ENCODE assay signal across 13 cellular contexts in the genomic region with DNA sequence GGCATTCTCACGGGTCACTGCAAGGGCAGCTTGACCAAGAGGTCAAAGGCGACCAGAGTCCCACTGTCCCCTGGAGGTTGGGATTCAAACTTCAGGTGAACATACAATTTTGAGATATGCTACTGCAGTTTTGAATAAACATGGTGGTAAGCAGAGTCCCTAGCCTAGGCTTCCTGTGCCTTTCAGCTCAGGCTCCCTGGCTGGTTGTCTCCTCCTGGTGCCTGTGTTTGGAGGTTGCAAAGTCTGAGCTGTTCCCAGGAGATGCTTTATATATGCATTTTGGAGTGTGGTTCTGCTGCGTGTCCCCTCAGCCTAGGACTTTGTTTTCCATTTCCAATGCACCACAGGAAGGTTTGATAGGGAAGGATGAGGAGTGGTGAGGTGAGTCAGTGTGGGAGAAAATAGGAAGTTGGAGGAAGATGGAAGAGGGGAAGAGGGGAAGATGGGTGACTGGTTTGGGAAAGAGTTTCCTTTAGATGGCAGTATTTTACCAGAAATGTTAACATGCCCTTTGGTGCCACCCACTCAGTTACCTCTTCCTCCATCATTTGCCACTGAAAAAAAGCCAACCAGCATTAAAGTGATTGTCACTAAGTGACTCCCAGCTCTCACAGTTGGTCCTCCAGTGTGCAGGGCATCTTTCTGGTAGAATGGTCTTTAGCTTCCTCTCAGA.
DNase-seq lines count a peak whose midpoint lies in the region; ATAC-seq and TF ChIP-seq lines count a peak whose summit lies in the region.
"Had no signal": no experiment of that assay in that cellular context is flagged by ENCODE, and none has a peak within 500 bp of the region (broad histone marks: within the 10 kb centered on the region; RNA-seq: fewer than 3 reads in every experiment).

No MANE protein-coding gene starts in this region.

- H3K4me3 ChIP-seq in Loucy (ENCODE audit: low read length, poor library complexity, severe bottlenecking) (no peak overlapping the region), PC-3 (ENCODE audit: low read length) (no peak overlapping the region)
- H3K4me3 ChIP-seq: Peyer's patch had no signal

- DNase-seq in NCI-H187 treated with DMSO at 0.1 percent for 48 hours (lab: John Stamatoyannopoulos, UW) (peak; percentile 7), NCI-H187 (lab: John Stamatoyannopoulos, UW) (no peak), PC-3 (peak; percentile 64), medulla oblongata (ENCODE audit: extremely low spot score) (peak; percentile 15), type B pancreatic cell (ENCODE audit: extremely low spot score, unreplicated experiment) (no peak)
- no peak for DNase-seq in activated naive CD4-positive, alpha-beta T cell treated with Interleukin-2 at 50 U/mL for 16 hours
- DNase-seq in stimulated activated naive CD8-positive, alpha-beta T cell treated with anti-CD3 and anti-CD28 coated beads, Interleukin-15, Interleukin-2, amounts not matched to agents 100 U/mL and 50 U/mL, for 24 hours: no peak
- DNase-seq: effector CD8-positive, alpha-beta T cell; GOT3; KG1; Peyer's patch had no signal

- no peaks in the 10 kb centered on the region for H3K9me2 ChIP-seq in Loucy (replicated peaks; ENCODE audit: low read depth, low read length)
- no peaks in the 10 kb centered on the region for H3K9me2 ChIP-seq in PC-3 (replicated peaks; ENCODE audit: low read length)

- H3K4me1 ChIP-seq in Loucy (ENCODE audit: insufficient read depth, low read length, poor library complexity, severe bottlenecking) (no peaks in the 10 kb centered on the region), PC-3 (ENCODE audit: insufficient read depth, low read length) (peaks cover 14% of the 10 kb centered on the region; the same call in 1 of the 2 replicates)
- H3K4me1 ChIP-seq: Peyer's patch had no signal

- H3F3A ChIP-seq in Loucy (ENCODE audit: low read depth) (no peaks in the 10 kb centered on the region), PC-3 (ENCODE audit: low read length, unreplicated experiment) (no peaks in the 10 kb centered on the region)

- no peaks in the 10 kb centered on the region for H3K79me2 ChIP-seq in Loucy (ENCODE audit: insufficient read depth, low read length)
- no peaks in the 10 kb centered on the region for H3K79me2 ChIP-seq in PC-3 (ENCODE audit: low read length)

- peaks cover 19% of the 10 kb centered on the region for H3K36me3 Mint-ChIP-seq in type B pancreatic cell

- intact Hi-C loops in PC-3 (cut with micrococcal nuclease): no loop called here

- TF ChIP-seq CTCF in Loucy (conservative IDR thresholded peaks at IDR 0.05; ENCODE audit: low read length) (peak; percentile 52), PC-3 (conservative IDR thresholded peaks at IDR 0.05; ENCODE audit: low read depth, low read length) (peak; percentile 53), type B pancreatic cell (conservative IDR thresholded peaks at IDR 0.05) (no peak)

- H2AFZ ChIP-seq in Loucy (ENCODE audit: low read length) (peak overlapping the region; percentile 70; the same call in 1 of the 2 replicates), PC-3 (ENCODE audit: low read length) (no peak overlapping the region)

- H3K36me3 ChIP-seq in Loucy (ENCODE audit: insufficient read depth, low read length): no peaks in the 10 kb centered on the region
- H3K36me3 ChIP-seq in PC-3 (ENCODE audit: low read depth, low read length): no peaks in the 10 kb centered on the region
- H3K36me3 ChIP-seq: Peyer's patch had no signal

- H3K9ac ChIP-seq in Loucy (ENCODE audit: low read depth, low read length, poor library complexity, severe bottlenecking) (no peak overlapping the region), PC-3 (ENCODE audit: low read length) (no peak overlapping the region)

- H3K27me3 ChIP-seq in Loucy (ENCODE audit: insufficient read depth, low read length, poor library complexity, severe bottlenecking): no peaks in the 10 kb centered on the region
- no peaks in the 10 kb centered on the region for H3K27me3 ChIP-seq in PC-3 (ENCODE audit: low read length)
- H3K27me3 ChIP-seq: Peyer's patch had no signal

- peaks cover 16% of the 10 kb centered on the region for H3K9me3 Mint-ChIP-seq in type B pancreatic cell

- H3K9me3 ChIP-seq in Loucy (ENCODE audit: insufficient read depth, low read depth, low read length) (no peaks in the 10 kb centered on the region), PC-3 (ENCODE audit: low read length) (no peaks in the 10 kb centered on the region)
- H3K9me3 ChIP-seq: Peyer's patch had no signal

- no peak overlapping the region for H3K27ac Mint-ChIP-seq in type B pancreatic cell
- H3K27ac Mint-ChIP-seq: progenitor cell of endocrine pancreas had no signal

- CTCF ChIA-PET in PC-3 (lab: Charles Lee): no interaction called here

- POLR2A ChIA-PET in PC-3 (lab: Charles Lee; ENCODE audit: unreplicated experiment): no interaction called here

- H3K27me3 Mint-ChIP-seq in type B pancreatic cell: no peaks in the 10 kb centered on the region
- H3K27me3 Mint-ChIP-seq: progenitor cell of endocrine pancreas had no signal

- peaks cover 5% of the 10 kb centered on the region for H3K4me1 Mint-ChIP-seq in type B pancreatic cell (ENCODE audit: unreplicated experiment)

- H3K4me2 ChIP-seq in Loucy (ENCODE audit: low read depth, low read length, poor library complexity, severe bottlenecking) (peak overlapping the region; percentile 16), PC-3 (ENCODE audit: low read length) (peak overlapping the region; percentile 47; the same call in 1 of the 2 replicates)

- H4K20me1 ChIP-seq in Loucy (ENCODE audit: insufficient read depth, low read length, poor library complexity, severe bottlenecking) (no peaks in the 10 kb centered on the region), PC-3 (ENCODE audit: low read length) (no peaks in the 10 kb centered on the region)

- H3K4me3 Mint-ChIP-seq in type B pancreatic cell: no peak overlapping the region

- H3K27ac ChIP-seq in PC-3 (ENCODE audit: low read length): peak overlapping the region; percentile 24
- H3K27ac ChIP-seq: Peyer's patch had no signal

- ATAC-seq in PC-3: peak; percentile 67
- ATAC-seq in stimulated activated naive CD8-positive, alpha-beta T cell treated with anti-CD3 and anti-CD28 coated beads, Interleukin-15, Interleukin-2, amounts not matched to agents 100 U/mL and 50 U/mL, for 24 hours: no peak

- no TSS peak for BruUV-seq in PC-3 (replicated peaks; lab: Mats Ljungman, UMichigan)

Comparison
In these comparisons a context has a peak if more than half of its experiments do, and no peak if none do; other contexts are left out.
1. DNase-seq: peak in NCI-H187 treated with DMSO at 0.1 percent for 48 hours (single experiment), PC-3 (single experiment) and medulla oblongata (single experiment); none in NCI-H187 (0 of 2), activated naive CD4-positive, alpha-beta T cell treated with Interleukin-2 at 50 U/mL for 16 hours (single experiment), stimulated activated naive CD8-positive, alpha-beta T cell treated with anti-CD3 and anti-CD28 coated beads, Interleukin-15, Interleukin-2, amounts not matched to agents 100 U/mL and 50 U/mL, for 24 hours (single experiment) and type B pancreatic cell (single experiment).